Comparison of ENCODE assay signal across 1 cellular context in genomic region chrX:18938710-18939109, GRCh38.
TF ChIP-seq lines count a peak whose summit lies in the region.

No MANE protein-coding gene starts in this region.

TF ChIP-seq in HEK293, 187 proteins besides CTCF, POLR2A, EP300 and RAD21 (continued from another document and continues in another):
- TF ChIP-seq ZBTB6 (tag by site-specific recombination; IDR thresholded peaks at IDR 0.05): no peak
- TF ChIP-seq ZNF148 (tag by site-specific recombination; IDR thresholded peaks at IDR 0.05; ENCODE audit: borderline replicate concordance): no peak
- TF ChIP-seq GLIS2 (tag by site-specific recombination; IDR thresholded peaks at IDR 0.05): no peak
- TF ChIP-seq ZNF280C (tag by site-specific recombination; IDR thresholded peaks at IDR 0.05): no peak
- TF ChIP-seq BCL6B (tag by site-specific recombination; IDR thresholded peaks at IDR 0.05): peak; percentile 67
- TF ChIP-seq ZNF433 (tag by site-specific recombination; IDR thresholded peaks at IDR 0.05; ENCODE audit: low read depth): no peak
- no peak for TF ChIP-seq ZNF23 (tag by site-specific recombination; IDR thresholded peaks at IDR 0.05; ENCODE audit: borderline replicate concordance)
- peak; percentile 65; the same call in 1 of the 2 replicates for TF ChIP-seq ZNF830 (tag by site-specific recombination; IDR thresholded peaks at IDR 0.05; ENCODE audit: low read depth)
- no peak for TF ChIP-seq ZNF311 (tag by site-specific recombination; IDR thresholded peaks at IDR 0.05; ENCODE audit: borderline replicate concordance)
- 0 out of 2 replicates have a peak, but pooled peaks have one; percentile 30 for TF ChIP-seq ZSCAN4 (tag by site-specific recombination; IDR thresholded peaks at IDR 0.05)
- no peak for TF ChIP-seq ZNF169 (tag by site-specific recombination; IDR thresholded peaks at IDR 0.05)
- no peak for TF ChIP-seq ZNF112 (tag by site-specific recombination; IDR thresholded peaks at IDR 0.05)
- no peak for TF ChIP-seq ZBTB48 (tag by site-specific recombination; IDR thresholded peaks at IDR 0.05)
- no peak for TF ChIP-seq ZNF600 (tag by site-specific recombination; IDR thresholded peaks at IDR 0.05)
- no peak for TF ChIP-seq ZNF791 (tag by site-specific recombination; IDR thresholded peaks at IDR 0.05)
- peak; percentile 62; the same call in 1 of the 2 replicates for TF ChIP-seq ZBTB17 (tag by site-specific recombination; IDR thresholded peaks at IDR 0.05)
- TF ChIP-seq ZNF610 (tag by site-specific recombination; IDR thresholded peaks at IDR 0.05; ENCODE audit: borderline replicate concordance): no peak; the same call in none of the 2 replicates
- 0 out of 2 replicates have a peak, but pooled peaks have one; percentile 66 for TF ChIP-seq ZNF174 (tag by site-specific recombination; IDR thresholded peaks at IDR 0.05)
- TF ChIP-seq ZNF560 (tag by site-specific recombination; IDR thresholded peaks at IDR 0.05; ENCODE audit: borderline replicate concordance): no peak
- peak; percentile 86 for TF ChIP-seq ZNF660 (tag by site-specific recombination; IDR thresholded peaks at IDR 0.05)
- no peak for TF ChIP-seq ZNF701 (tag by site-specific recombination; IDR thresholded peaks at IDR 0.05)
- TF ChIP-seq ZBTB26 (tag by site-specific recombination; optimal IDR thresholded peaks at IDR 0.05): no peak
- no peak for TF ChIP-seq ZNF549 (tag by site-specific recombination; IDR thresholded peaks at IDR 0.05)
- TF ChIP-seq INSM2 (tag by site-specific recombination; IDR thresholded peaks at IDR 0.05): peak; percentile 89
- no peak for TF ChIP-seq ZNF26 (tag by site-specific recombination; IDR thresholded peaks at IDR 0.05)
- peak; percentile 74; the same call in 1 of the 2 replicates for TF ChIP-seq OVOL3 (tag by site-specific recombination; IDR thresholded peaks at IDR 0.05)
- TF ChIP-seq KLF9 (tag by site-specific recombination; IDR thresholded peaks at IDR 0.05; ENCODE audit: low read depth): no peak
- TF ChIP-seq ZBTB10 (tag by site-specific recombination; IDR thresholded peaks at IDR 0.05): no peak
- no peak for TF ChIP-seq ZNF623 (tag by site-specific recombination; IDR thresholded peaks at IDR 0.05)
- no peak for TF ChIP-seq SP3 (tag by site-specific recombination; IDR thresholded peaks at IDR 0.05)
- no peak for TF ChIP-seq ZNF132 (tag by site-specific recombination; IDR thresholded peaks at IDR 0.05; ENCODE audit: borderline replicate concordance)
- TF ChIP-seq SP2 (tag by site-specific recombination; IDR thresholded peaks at IDR 0.05): peak; percentile 18; the same call in 1 of the 2 replicates
- TF ChIP-seq ZBTB21 (tag by site-specific recombination; IDR thresholded peaks at IDR 0.05): peak; percentile 75
- TF ChIP-seq ZNF580 (tag by site-specific recombination; IDR thresholded peaks at IDR 0.05): peak; percentile 66
- TF ChIP-seq ZNF362 (tag by site-specific recombination; IDR thresholded peaks at IDR 0.05): no peak
- no peak for TF ChIP-seq ZNF768 (tag by site-specific recombination; IDR thresholded peaks at IDR 0.05)
- peak; percentile 49; the same call in 1 of the 2 replicates for TF ChIP-seq ZNF37A (tag by site-specific recombination; IDR thresholded peaks at IDR 0.05)
- TF ChIP-seq ZNF558 (tag by site-specific recombination; IDR thresholded peaks at IDR 0.05): no peak
- TF ChIP-seq ZNF488 (tag by site-specific recombination; IDR thresholded peaks at IDR 0.05): peak; percentile 94
- TF ChIP-seq ZNF501 (tag by site-specific recombination; IDR thresholded peaks at IDR 0.05): no peak; the same call in 1 of the 2 replicates
- TF ChIP-seq ZNF24 (tag by site-specific recombination; IDR thresholded peaks at IDR 0.05): peak; percentile 84
- peak; percentile 92 for TF ChIP-seq ZNF324 (tag by site-specific recombination; IDR thresholded peaks at IDR 0.05)
- peak; percentile 79 for TF ChIP-seq KLF8 (tag by site-specific recombination; IDR thresholded peaks at IDR 0.05)
- TF ChIP-seq ZNF510 (tag by site-specific recombination; IDR thresholded peaks at IDR 0.05; ENCODE audit: insufficient replicate concordance): peak; percentile 29
- TF ChIP-seq ZNF121 (tag by site-specific recombination; IDR thresholded peaks at IDR 0.05): no peak
- TF ChIP-seq YY1 (tag by site-specific recombination; IDR thresholded peaks at IDR 0.05): peak; percentile 40; the same call in 1 of the 2 replicates
